11 cellular contexts compared by ENCODE assay signal in the genomic region with DNA sequence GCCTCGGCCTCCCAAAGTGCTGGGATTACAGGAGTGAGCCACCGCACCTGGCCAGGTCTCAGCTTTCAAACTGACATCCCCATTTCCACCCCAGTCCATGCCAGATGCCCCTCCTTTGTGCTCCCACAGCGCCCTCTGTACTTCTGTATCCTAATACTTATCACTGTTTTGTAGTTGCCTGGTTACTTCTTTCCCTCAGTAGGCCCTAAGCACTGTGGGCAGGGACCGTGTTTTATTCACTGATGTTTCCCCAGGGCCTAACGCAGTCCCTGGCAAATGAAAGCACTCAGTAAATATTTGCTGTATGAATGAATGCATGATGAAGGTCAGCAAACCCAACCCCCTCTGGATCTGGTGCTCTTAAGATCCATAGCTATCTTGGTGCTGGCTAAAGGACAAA. TPM values are rescaled to one million over a fixed set of nuclear protein-coding genes. Genes with fewer than 3 reads are reported as not detected.
DNase-seq lines count a peak whose midpoint lies in the region; ATAC-seq and TF ChIP-seq lines count a peak whose summit lies in the region.
"Had no signal": no experiment of that assay in that cellular context is flagged by ENCODE, and none has a peak within 500 bp of the region (broad histone marks: within the 10 kb centered on the region; RNA-seq: fewer than 3 reads in every experiment).

No MANE protein-coding gene starts in this region.

- H3K36me3 Mint-ChIP-seq in activated T-cell treated with anti-CD3 and anti-CD28 coated beads, Interleukin-2, amount 50 U/mL, for 4 hours (ENCODE audit: insufficient read depth) = peaks cover 11% of the 10 kb centered on the region
- H3K36me3 Mint-ChIP-seq in endodermal cell (ENCODE audit: low read depth) = peaks cover 34% of the 10 kb centered on the region

- TF ChIP-seq EP300 in stomach (IDR thresholded peaks at IDR 0.05) = no peak

- H3K4me1 Mint-ChIP-seq in activated T-cell treated with anti-CD3 and anti-CD28 coated beads, Interleukin-2, amount 50 U/mL, for 4 hours (ENCODE audit: low read depth) = peaks cover 37% of the 10 kb centered on the region
- peaks cover 16% of the 10 kb centered on the region for H3K4me1 Mint-ChIP-seq in endodermal cell

- no peaks in the 10 kb centered on the region for H3K27me3 Mint-ChIP-seq in activated T-cell treated with anti-CD3 and anti-CD28 coated beads, Interleukin-2, amount 50 U/mL, for 4 hours (ENCODE audit: low read depth)
- peaks cover 6% of the 10 kb centered on the region for H3K27me3 Mint-ChIP-seq in endodermal cell (ENCODE audit: insufficient read depth)

- H3K9me3 ChIP-seq in endodermal cell (ENCODE audit: control insufficient read depth, low read length) = no peaks in the 10 kb centered on the region
- no peaks in the 10 kb centered on the region for H3K9me3 ChIP-seq in stomach
- no peaks in the 10 kb centered on the region for H3K9me3 ChIP-seq in HAP-1
- H3K9me3 ChIP-seq: heart right ventricle had no signal

- in situ Hi-C loops in brain microvascular endothelial cell (cut with HindIII; ENCODE audit: low pct_ligation_motif_present, low sequenced_read_pairs) = no loop called here
- in situ Hi-C loops in HAP-1 (cut with MboI; ENCODE audit: low sequenced_read_pairs) = no loop called here

- ATAC-seq in activated T-cell treated with anti-CD3 and anti-CD28 coated beads, Interleukin-2, amount 50 U/mL, for 4 hours = no peak
- ATAC-seq: heart right ventricle had no signal

- TF ChIP-seq POLR2A in stomach (IDR thresholded peaks at IDR 0.05) = no peak

- no peaks in the 10 kb centered on the region for H3K9me3 Mint-ChIP-seq in activated T-cell treated with anti-CD3 and anti-CD28 coated beads, Interleukin-2, amount 50 U/mL, for 4 hours
- H3K9me3 Mint-ChIP-seq in endodermal cell = no peaks in the 10 kb centered on the region

- H3K4me3 ChIP-seq in endodermal cell (ENCODE audit: low read length) (no peak overlapping the region), stomach (no peak overlapping the region), brain microvascular endothelial cell (ENCODE audit: low read depth, low read length) (no peak overlapping the region), HAP-1 (no peak overlapping the region)
- H3K4me3 ChIP-seq: heart right ventricle had no signal

- H3K36me3 ChIP-seq in endodermal cell (ENCODE audit: control insufficient read depth, insufficient read depth, low read length) (peaks cover 32% of the 10 kb centered on the region), stomach (peaks cover 27 to 33% (median 29%) of the 10 kb centered on the region in 4 donors), brain microvascular endothelial cell (replicated peaks) (peaks cover 31% of the 10 kb centered on the region), HAP-1 (replicated peaks) (peaks cover 31% of the 10 kb centered on the region)

- H3K4me3 Mint-ChIP-seq in activated T-cell treated with anti-CD3 and anti-CD28 coated beads, Interleukin-2, amount 50 U/mL, for 4 hours = peak overlapping the region; percentile 10
- H3K4me3 Mint-ChIP-seq in endodermal cell = no peak overlapping the region

- H3K27ac ChIP-seq in endodermal cell (ENCODE audit: low read depth, low read length) (no peak overlapping the region), stomach (peak overlapping the region; percentile 90 to 97 (median 94)), brain microvascular endothelial cell (no peak overlapping the region)

- WGBS in endodermal cell (ENCODE audit: insufficient coverage in 1 of 2, insufficient read length in 1 of 2), 2 experiments = 80 to 92% methylated on average over 2 to 5 of the region's 5 CpGs
- WGBS in stomach, 5 donors = 28 to 46% (median 35%) methylated on average over 5 of the region's 5 CpGs

- TF ChIP-seq CTCF in endodermal cell (conservative IDR thresholded peaks at IDR 0.05) (peak; percentile 32), stomach (IDR thresholded peaks at IDR 0.05) (peak in 1 of 7 experiments; percentile 16), brain microvascular endothelial cell (IDR thresholded peaks at IDR 0.05; ENCODE audit: low read depth, low read length, missing control alignments) (no peak)

- intact Hi-C loops in stomach (cut with DNase I; ENCODE audit: low total_unique reads) = no loop called here

- peaks cover 2% of the 10 kb centered on the region for H3K4me1 ChIP-seq in endodermal cell (ENCODE audit: control insufficient read depth, insufficient read depth, low read length)
- peaks cover 32 to 78% (median 68%) of the 10 kb centered on the region in 4 donors for H3K4me1 ChIP-seq in stomach
- peaks cover 5% of the 10 kb centered on the region for H3K4me1 ChIP-seq in HAP-1

- DNase-seq in activated T-cell treated with anti-CD3 and anti-CD28 coated beads, Interleukin-2, amount 50 U/mL, for 4 hours = no peak
- DNase-seq in activated T-cell treated with anti-CD3 and anti-CD28 coated beads, Interleukin-2, amount 50 U/mL, for 48 hours = no peak
- DNase-seq in NCI-H345 treated with DMSO at 0.1 percent for 48 hours (lab: John Stamatoyannopoulos, UW; ENCODE audit: unreplicated experiment) (peak; percentile 18), endodermal cell (peak; percentile 59), stomach (peak; percentile 72), brain microvascular endothelial cell (no peak), HAP-1 (ENCODE audit: low spot score in 2 of 2) (no peak)
- DNase-seq in activated CD4-positive, CD25-positive, alpha-beta regulatory T cell treated with anti-CD3 and anti-CD28 coated beads, Interleukin-2, amount 50 U/mL, for 72 hours = no peak
- DNase-seq: activated effector memory CD4-positive, alpha-beta T cell treated with anti-CD3 and anti-CD28 coated beads, Interleukin-2, amount 50 U/mL, for 16 hours; cortex of kidney; heart right ventricle had no signal

- H3K27ac Mint-ChIP-seq in endodermal cell = peak overlapping the region; percentile 8

- H3K9ac ChIP-seq in endodermal cell (ENCODE audit: extremely low read depth, low read length, poor library complexity, severe bottlenecking) = no peak overlapping the region

- no peaks in the 10 kb centered on the region for H3K27me3 ChIP-seq in endodermal cell (ENCODE audit: control insufficient read depth, insufficient read depth, low read length, poor library complexity, severe bottlenecking)
- no peaks in the 10 kb centered on the region for H3K27me3 ChIP-seq in stomach
- no peaks in the 10 kb centered on the region for H3K27me3 ChIP-seq in brain microvascular endothelial cell (replicated peaks)
- no peaks in the 10 kb centered on the region for H3K27me3 ChIP-seq in HAP-1 (ENCODE audit: low read depth)
- H3K27me3 ChIP-seq: heart right ventricle had no signal

RNA-seq across cellular contexts. Expression of a gene that starts 2.2 kb away (rescaled TPM):
- total RNA-seq in activated T-cell treated with anti-CD3 and anti-CD28 coated beads, Interleukin-2, amount 50 U/mL, for 4 hours = 1 to 10 TPM; 3.2 to 4.3 (median 3.6) TPM
- 10 to 100 TPM; 13.0 to 18.0 TPM for total RNA-seq in endodermal cell
- polyA plus RNA-seq in endodermal cell (2013, experiment 1 of 2) = 19.9 TPM
- 17.8 TPM for polyA plus RNA-seq in endodermal cell (2013, experiment 2 of 2)
- 100 to 1,000 TPM in 1 of 5 donors, 10 to 100 TPM in 4; 10.9 to 474 (median 34.2) TPM for total RNA-seq in stomach
- 10 to 100 TPM; 12.8 to 50.1 (median 16.7) TPM for polyA plus RNA-seq in stomach

RNA-seq across cellular contexts. Expression of a gene that starts 5.2 kb away (rescaled TPM):
- 10 to 100 TPM; 55.4 to 59.6 (median 56.5) TPM for total RNA-seq in activated T-cell treated with anti-CD3 and anti-CD28 coated beads, Interleukin-2, amount 50 U/mL, for 4 hours
- total RNA-seq in endodermal cell = 10 to 100 TPM; 56.5 to 56.8 TPM
- polyA plus RNA-seq in endodermal cell (2013, experiment 1 of 2) = 37.3 TPM
- polyA plus RNA-seq in endodermal cell (2013, experiment 2 of 2) = 32.9 TPM
- total RNA-seq in stomach = 10 to 100 TPM; 44.0 to 91.1 (median 76.4) TPM
- 10 to 100 TPM; 44.8 to 69.7 (median 52.0) TPM for polyA plus RNA-seq in stomach

RNA-seq across cellular contexts. Expression of a gene that starts 5.4 kb away (rescaled TPM):
- 10 to 100 TPM; 45.4 to 48.5 (median 48.1) TPM for total RNA-seq in activated T-cell treated with anti-CD3 and anti-CD28 coated beads, Interleukin-2, amount 50 U/mL, for 4 hours
- 10 to 100 TPM; 29.6 to 30.5 TPM for total RNA-seq in endodermal cell
- polyA plus RNA-seq in endodermal cell (2013, experiment 1 of 2) = 32.9 TPM
- 27.5 TPM for polyA plus RNA-seq in endodermal cell (2013, experiment 2 of 2)
- 100 to 1,000 TPM in 1 of 5 donors, 10 to 100 TPM in 3, 1 to 10 TPM in 1; 9.3 to 103 (median 25.9) TPM for total RNA-seq in stomach
- polyA plus RNA-seq in stomach = 10 to 100 TPM; 14.9 to 25.8 (median 25.3) TPM

RNA-seq across cellular contexts. Expression of a gene that starts 21.1 kb away (rescaled TPM):
- total RNA-seq in activated T-cell treated with anti-CD3 and anti-CD28 coated beads, Interleukin-2, amount 50 U/mL, for 4 hours = 1 to 10 TPM; 6.0 to 6.7 (median 6.1) TPM
- 10 to 100 TPM; 11.0 to 12.2 TPM for total RNA-seq in endodermal cell
- 7.1 TPM for polyA plus RNA-seq in endodermal cell (2013, experiment 1 of 2)
- 8.3 TPM for polyA plus RNA-seq in endodermal cell (2013, experiment 2 of 2)
- total RNA-seq in stomach = 10 to 100 TPM; 10.6 to 45.1 (median 24.0) TPM
- 1 to 10 TPM; 1.8 to 4.8 (median 2.6) TPM for polyA plus RNA-seq in stomach

RNA-seq across cellular contexts. Expression of a gene that starts 35.1 kb away (rescaled TPM):
- 1 to 10 TPM in 1 of 3 donors, under 1 TPM in 2; 0.71 to 2.0 (median 0.96) TPM for total RNA-seq in activated T-cell treated with anti-CD3 and anti-CD28 coated beads, Interleukin-2, amount 50 U/mL, for 4 hours
- total RNA-seq in endodermal cell (1 to 10 TPM; 3.9 to 6.0 TPM), stomach (10 to 100 TPM in 1 of 5 donors, not detected in 4; 27.2 TPM)
- 2.6 TPM for polyA plus RNA-seq in endodermal cell (2013, experiment 1 of 2)
- polyA plus RNA-seq in endodermal cell (2013, experiment 2 of 2) = 2.3 TPM
- 1 to 10 TPM in 2 of 3 donors, under 1 TPM in 1; 0.31 to 2.0 (median 1.5) TPM for polyA plus RNA-seq in stomach

Comparison
In these comparisons a context has a peak if more than half of its experiments do, and no peak if none do; other contexts are left out.
1. DNase-seq: peak in NCI-H345 treated with DMSO at 0.1 percent for 48 hours (single experiment), endodermal cell (single experiment) and stomach (single experiment); none in activated T-cell treated with anti-CD3 and anti-CD28 coated beads, Interleukin-2, amount 50 U/mL, for 4 hours (single experiment), activated T-cell treated with anti-CD3 and anti-CD28 coated beads, Interleukin-2, amount 50 U/mL, for 48 hours (0 of 2), brain microvascular endothelial cell (single experiment), HAP-1 (0 of 2) and activated CD4-positive, CD25-positive, alpha-beta regulatory T cell treated with anti-CD3 and anti-CD28 coated beads, Interleukin-2, amount 50 U/mL, for 72 hours (single experiment).
2. H3K27ac ChIP-seq: peak in stomach (5 of 5); none in endodermal cell (single experiment) and brain microvascular endothelial cell (single experiment).